In genomic region chr19:46728693-46729339, GRCh38 we compare ENCODE assay signal across 8 cellular contexts. TPM values are rescaled to one million over a fixed set of nuclear protein-coding genes. Genes with fewer than 3 reads are reported as not detected.
DNase-seq lines count a peak whose midpoint lies in the region; ATAC-seq and TF ChIP-seq lines count a peak whose summit lies in the region.

No MANE protein-coding gene starts in this region.

- H3K79me2 ChIP-seq in neural cell (replicated peaks; ENCODE audit: insufficient read depth, low read length), result peaks cover 6% of the 10 kb centered on the region

- peak; percentile 58 for ATAC-seq in esophagus mucosa
- ATAC-seq in GM19328 (IDR thresholded peaks at IDR 0.05; ENCODE audit: unreplicated experiment), result no peak

- H3K36me3 ChIP-seq in neural cell (ENCODE audit: insufficient read depth, low read length) (peaks cover 3% of the 10 kb centered on the region), stomach (peaks cover 92 to 100% (median 100%) of the 10 kb centered on the region in 4 donors)

- no peak overlapping the region for H3K27ac ChIP-seq in neural cell (ENCODE audit: low read length)
- H3K27ac ChIP-seq in stomach, result peak overlapping the region in 3 of 5 donors; percentile 32 to 37 (median 35)

- no peaks in the 10 kb centered on the region for H3K27me3 ChIP-seq in neural cell (ENCODE audit: insufficient read depth, low read depth, low read length)
- no peaks in the 10 kb centered on the region for H3K27me3 ChIP-seq in stomach

- TF ChIP-seq POLR2A in stomach (IDR thresholded peaks at IDR 0.05), result no peak

- WGBS in stomach, 5 donors, result 38 to 73% (median 42%) methylated on average over 10 to 20 of the region's 20 CpGs

- H3K4me3 ChIP-seq in neural cell (ENCODE audit: low read length) (no peak overlapping the region), stomach (no peak overlapping the region)

- intact Hi-C loops in stomach (cut with DNase I; ENCODE audit: low total_unique reads), result no loop called here

- no peak overlapping the region for H3K4me2 ChIP-seq in neural cell (ENCODE audit: low read length)

- H3K4me1 ChIP-seq in stomach, result peaks cover 0 to 53% (median 24%) of the 10 kb centered on the region in 4 donors

- TF ChIP-seq CTCF in neural cell (IDR thresholded peaks at IDR 0.05; ENCODE audit: poor library complexity, severe bottlenecking), result peak; percentile 81
- peak in 5 of 7 experiments; percentile 65 to 95 (median 89) for TF ChIP-seq CTCF in stomach (IDR thresholded peaks at IDR 0.05)

- no peaks in the 10 kb centered on the region for H3K9me3 ChIP-seq in neural cell (ENCODE audit: low read length)
- no peaks in the 10 kb centered on the region for H3K9me3 ChIP-seq in stomach

- peak; percentile 30 for DNase-seq in NCI-H2107 (lab: John Stamatoyannopoulos, UW)
- DNase-seq in NCI-H2107 treated with DMSO at 0.1 percent for 48 hours (lab: John Stamatoyannopoulos, UW; ENCODE audit: unreplicated experiment), result no peak
- DNase-seq in NCI-H82 (lab: John Stamatoyannopoulos, UW), result peak; percentile 75
- DNase-seq in activated T-cell treated with anti-CD3 and anti-CD28 coated beads for 4 hours, result peak; percentile 73
- peak; percentile 82 for DNase-seq in stomach

- peak; percentile 70 for TF ChIP-seq RAD21 in neural cell (conservative IDR thresholded peaks at IDR 0.05)

- H3F3A ChIP-seq in neural cell (ENCODE audit: insufficient read depth, low read length, poor library complexity, severe bottlenecking), result no peaks in the 10 kb centered on the region

- peaks cover 18% of the 10 kb centered on the region for H4K20me1 ChIP-seq in neural cell (ENCODE audit: insufficient read depth)

- no peaks in the 10 kb centered on the region for H3K9me2 ChIP-seq in neural cell (ENCODE audit: insufficient read depth, low read length)

- H2AFZ ChIP-seq in neural cell (ENCODE audit: low read depth, low read length), result no peak overlapping the region

- TF ChIP-seq EP300 in neural cell (conservative IDR thresholded peaks at IDR 0.05; ENCODE audit: poor library complexity, severe bottlenecking), result no peak
- no peak for TF ChIP-seq EP300 in stomach (IDR thresholded peaks at IDR 0.05)

- H3K9ac ChIP-seq in neural cell (ENCODE audit: low read length), result no peak overlapping the region

TF ChIP-seq in neural cell, 6 proteins besides CTCF, POLR2A, EP300 and RAD21:
- TF ChIP-seq SMC3 (conservative IDR thresholded peaks at IDR 0.05; ENCODE audit: poor library complexity) (peak; percentile 75), EZH2 (IDR thresholded peaks at IDR 0.05; ENCODE audit: borderline replicate concordance, insufficient read depth, low read length, poor library complexity, severe bottlenecking) (no peak), POLR2AphosphoS5 (IDR thresholded peaks at IDR 0.05) (no peak)

RNA-seq across cellular contexts. Expression of gene PRKD2, which starts 11.9 kb away (rescaled TPM):
- total RNA-seq in esophagus mucosa (31.4 TPM), stomach (10 to 100 TPM in 4 of 5 donors, 1 to 10 TPM in 1; 7.0 to 40.8 (median 18.5) TPM)
- polyA plus RNA-seq in neural cell (8.0 and 15.9 TPM in 2 replicates), stomach (10 to 100 TPM; 26.5 to 50.6 (median 39.7) TPM)
- 3.2 and 5.8 TPM in 2 replicates for polyA minus RNA-seq in neural cell

RNA-seq across cellular contexts. Expression of gene FKRP, which starts 17.0 kb away (rescaled TPM):
- total RNA-seq in esophagus mucosa, result 7.8 TPM
- polyA plus RNA-seq in neural cell, result 27.8 and 46.0 TPM in 2 replicates
- 37.7 and 55.0 TPM in 2 replicates for polyA minus RNA-seq in neural cell
- 10 to 100 TPM in 4 of 5 donors, 1 to 10 TPM in 1; 8.8 to 76.3 (median 15.2) TPM for total RNA-seq in stomach
- 1 to 10 TPM; 6.0 to 7.5 (median 6.5) TPM for polyA plus RNA-seq in stomach

RNA-seq across cellular contexts. Expression of gene STRN4, which starts 17.4 kb away (rescaled TPM):
- 44.5 TPM for total RNA-seq in esophagus mucosa
- 153 and 203 TPM in 2 replicates for polyA plus RNA-seq in neural cell
- polyA minus RNA-seq in neural cell, result 192 and 223 TPM in 2 replicates
- total RNA-seq in stomach, result 100 to 1,000 TPM in 2 of 5 donors, 10 to 100 TPM in 3; 48.1 to 373 (median 95.6) TPM
- polyA plus RNA-seq in stomach, result 10 to 100 TPM; 37.1 to 43.1 (median 39.0) TPM

RNA-seq across cellular contexts. Expression of gene SLC1A5, which starts 59.6 kb away (rescaled TPM):
- 113 TPM for total RNA-seq in esophagus mucosa
- polyA plus RNA-seq in neural cell, result 1.1 and 1.8 TPM in 2 replicates
- polyA minus RNA-seq in neural cell, result 0.97 and 1.3 TPM in 2 replicates
- 10 to 100 TPM; 18.7 to 53.0 (median 27.7) TPM for total RNA-seq in stomach
- 100 to 1,000 TPM in 1 of 3 donors, 10 to 100 TPM in 2; 20.5 to 106 (median 35.1) TPM for polyA plus RNA-seq in stomach
